8 cellular contexts compared by ENCODE assay signal in the genomic region with DNA sequence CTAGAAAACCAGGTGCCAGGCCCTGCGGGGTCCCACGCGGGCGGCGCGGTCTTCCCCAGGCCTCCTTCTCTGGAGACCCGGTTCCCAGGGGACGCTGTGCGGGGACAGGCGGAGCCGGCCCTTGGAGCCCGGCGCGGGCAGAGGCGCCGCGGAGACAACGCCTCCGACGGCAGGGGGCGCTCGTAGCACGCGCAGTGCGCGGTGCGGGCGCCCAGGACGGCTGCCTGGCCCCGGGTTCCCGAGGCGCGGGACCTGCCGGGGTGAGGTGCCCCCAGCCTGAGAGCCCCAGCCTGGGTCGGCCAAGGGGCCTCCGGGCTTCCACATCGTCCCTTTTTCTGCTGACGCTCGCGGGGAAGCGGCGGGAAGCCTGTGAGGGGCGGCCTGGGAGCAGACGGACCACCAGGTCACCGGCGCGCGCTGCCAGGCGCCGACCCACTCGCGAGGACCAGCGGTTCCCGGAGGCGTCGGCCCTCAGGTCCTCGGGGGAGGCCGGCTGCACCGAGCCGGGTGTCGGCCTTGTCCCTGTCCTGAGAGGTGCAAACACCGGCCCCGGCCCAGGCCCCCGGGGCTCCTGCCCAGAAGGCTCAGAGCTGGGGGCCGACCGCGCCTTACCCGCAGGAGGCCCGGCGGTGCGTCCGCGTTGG. TPM values are rescaled to one million over a fixed set of nuclear protein-coding genes. Genes with fewer than 3 reads are reported as not detected.
DNase-seq lines count a peak whose midpoint lies in the region; ATAC-seq and TF ChIP-seq lines count a peak whose summit lies in the region.

No MANE protein-coding gene starts in this region.

- H3K36me3 Mint-ChIP-seq in stimulated activated naive B cell treated with anti-CD40 and anti-IgM and Interleukin-4, amounts not matched to agents 10 μg/mL and 1 μg/mL and 100 μg/mL, for 72 hours = peaks cover 0 to 3% of the 10 kb centered on the region in 2 donors

- no peaks in the 10 kb centered on the region for H3K36me3 ChIP-seq in mucosa of rectum (ENCODE audit: control insufficient read depth in 2 of 2, insufficient read depth in 2 of 2, low read length in 2 of 2)

- peak; percentile 33 for DNase-seq in G401 (ENCODE audit: low spot score)
- DNase-seq in NCI-H748 treated with DMSO at 0.1 percent for 48 hours (lab: John Stamatoyannopoulos, UW) = peak; percentile 44
- DNase-seq in activated CD8-positive, alpha-beta memory T cell treated with anti-CD3 and anti-CD28 coated beads, Interleukin-2, amount 50 U/mL, for 4 hours = peak; percentile 71
- DNase-seq in epithelial cell of proximal tubule (ENCODE audit: low read depth) = no peak
- DNase-seq in stimulated activated naive B cell treated with anti-CD40 and anti-IgM and Interleukin-4, amounts not matched to agents 10 μg/mL and 1 μg/mL and 100 μg/mL, for 72 hours = peak; percentile 59

- no peak overlapping the region for H3K27ac Mint-ChIP-seq in stimulated activated naive B cell treated with anti-CD40 and anti-IgM and Interleukin-4, amounts not matched to agents 10 μg/mL and 1 μg/mL and 100 μg/mL, for 72 hours

- no peaks in the 10 kb centered on the region for H3K9me3 ChIP-seq in mucosa of rectum (ENCODE audit: control insufficient read depth in 2 of 2, low read length in 2 of 2)

- peak overlapping the region; percentile 17 to 62 for H3K4me3 Mint-ChIP-seq in stimulated activated naive B cell treated with anti-CD40 and anti-IgM and Interleukin-4, amounts not matched to agents 10 μg/mL and 1 μg/mL and 100 μg/mL, for 72 hours

- ATAC-seq in HG02610 (IDR thresholded peaks at IDR 0.05; ENCODE audit: unreplicated experiment) (peak; percentile 70), GM21717 (IDR thresholded peaks at IDR 0.05; ENCODE audit: unreplicated experiment) (no peak)
- peak; percentile 89 to 95 for ATAC-seq in stimulated activated naive B cell treated with anti-CD40 and anti-IgM and Interleukin-4, amounts not matched to agents 10 μg/mL and 1 μg/mL and 100 μg/mL, for 72 hours (replicated peaks)

- H3K27me3 ChIP-seq in mucosa of rectum (ENCODE audit: control insufficient read depth in 2 of 2, insufficient read depth in 2 of 2, low read length in 2 of 2) = peaks cover 75 to 93% of the 10 kb centered on the region in 2 donors

- H3K4me3 ChIP-seq in epithelial cell of proximal tubule (ENCODE audit: low read depth, low read length) (peak overlapping the region; percentile 59), mucosa of rectum (ENCODE audit: low read length in 2 of 2) (peak overlapping the region; percentile 37 to 41)

- no peak overlapping the region for H3K27ac ChIP-seq in mucosa of rectum (ENCODE audit: low read depth in 2 of 2, low read length in 2 of 2)

- H3K9me3 Mint-ChIP-seq in stimulated activated naive B cell treated with anti-CD40 and anti-IgM and Interleukin-4, amounts not matched to agents 10 μg/mL and 1 μg/mL and 100 μg/mL, for 72 hours = no peaks in the 10 kb centered on the region

- peak; percentile 73 for TF ChIP-seq CTCF in epithelial cell of proximal tubule (conservative IDR thresholded peaks at IDR 0.05; ENCODE audit: low read depth, low read length)

- in situ Hi-C loops in G401 (cut with HindIII; ENCODE audit: low sequenced_read_pairs) = no loop called here

- peaks cover 75 to 84% of the 10 kb centered on the region in 2 donors for H3K27me3 Mint-ChIP-seq in stimulated activated naive B cell treated with anti-CD40 and anti-IgM and Interleukin-4, amounts not matched to agents 10 μg/mL and 1 μg/mL and 100 μg/mL, for 72 hours

- peaks cover 22 to 31% of the 10 kb centered on the region in 2 donors for H3K4me1 ChIP-seq in mucosa of rectum (ENCODE audit: control insufficient read depth in 2 of 2, insufficient read depth in 2 of 2, low read length in 2 of 2)

- H3K9ac ChIP-seq in mucosa of rectum (ENCODE audit: low read depth in 1 of 2, low read length in 2 of 2) = peak overlapping the region in 1 of 2 donors; percentile 50

- H3K4me1 Mint-ChIP-seq in stimulated activated naive B cell treated with anti-CD40 and anti-IgM and Interleukin-4, amounts not matched to agents 10 μg/mL and 1 μg/mL and 100 μg/mL, for 72 hours = peaks cover 31 to 42% of the 10 kb centered on the region in 2 donors

RNA-seq across cellular contexts. Expression of gene FOXC1, which starts 5.2 kb away (rescaled TPM):
- total RNA-seq in G401 (2014; rRNA removed; shearing (Covaris generic)) = 10.2 and 11.4 TPM in 2 replicates
- 18.6 and 27.7 TPM in 2 replicates for total RNA-seq in epithelial cell of proximal tubule
